Comparison of ENCODE assay signal across 8 cellular contexts in the genomic region with DNA sequence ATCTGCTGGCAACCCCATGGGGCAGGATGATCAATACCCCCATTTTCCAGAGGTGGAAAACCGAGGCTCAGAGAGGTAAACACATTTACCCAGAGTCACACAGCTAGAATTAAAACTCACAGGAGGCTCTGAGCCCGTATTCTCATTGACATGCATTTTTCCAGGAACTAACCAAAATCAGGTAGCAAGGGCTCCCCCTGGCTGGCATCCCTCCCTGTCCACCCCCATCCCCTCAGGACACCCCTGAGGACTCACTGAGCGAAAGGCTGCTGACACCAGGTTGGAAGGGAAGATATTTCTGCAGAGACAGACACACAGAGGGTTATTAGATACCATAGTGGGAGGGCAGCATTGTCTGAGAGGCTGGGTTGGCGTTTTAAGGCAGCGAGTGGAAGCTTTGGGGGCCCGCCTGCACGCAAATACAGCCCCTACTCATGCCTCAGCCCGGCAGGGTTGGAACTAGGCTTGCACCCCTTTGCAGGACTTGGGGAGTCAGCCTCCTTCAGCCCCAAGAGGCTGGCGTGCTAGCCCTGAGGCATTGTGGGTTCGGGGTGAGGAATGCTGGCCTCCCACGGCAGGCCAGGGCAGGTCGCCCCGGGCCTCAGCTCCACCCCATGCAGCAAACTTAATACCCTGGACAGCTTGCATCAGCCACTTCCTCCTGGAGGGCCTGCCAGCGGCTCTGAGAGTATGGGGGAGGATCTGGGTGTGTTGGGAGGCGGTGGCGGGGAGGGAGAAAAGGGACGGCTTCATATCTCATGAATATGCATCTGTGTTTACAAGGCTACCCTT. TPM values are rescaled to one million over a fixed set of nuclear protein-coding genes. Genes with fewer than 3 reads are reported as not detected.
A peak's percentile ranks its signal among the peaks of the same experiment; 100 is the strongest.
DNase-seq lines count a peak whose midpoint lies in the region; ATAC-seq and TF ChIP-seq lines count a peak whose summit lies in the region.

No MANE protein-coding gene starts in this region.

- H2AFZ ChIP-seq in hepatocyte, result no peak overlapping the region
- no peak overlapping the region for H2AFZ ChIP-seq in smooth muscle cell (ENCODE audit: low read depth)

- H3K4me2 ChIP-seq in hepatocyte (peak overlapping the region; percentile 87), smooth muscle cell (peak overlapping the region; percentile 85)

- H4K20me1 ChIP-seq in hepatocyte (ENCODE audit: insufficient read depth, poor library complexity, severe bottlenecking), result peaks cover 7% of the 10 kb centered on the region
- peaks cover 86% of the 10 kb centered on the region for H4K20me1 ChIP-seq in smooth muscle cell (ENCODE audit: low read depth)

- peaks cover 22% of the 10 kb centered on the region for H3F3A ChIP-seq in smooth muscle cell (ENCODE audit: low read depth)

- H3K9me3 ChIP-seq in hepatocyte (ENCODE audit: low read depth) (no peaks in the 10 kb centered on the region), smooth muscle cell (replicated peaks; ENCODE audit: low read depth) (no peaks in the 10 kb centered on the region)

- TF ChIP-seq CTCF in 22Rv1 (IDR thresholded peaks at IDR 0.05), result no peak
- TF ChIP-seq CTCF in GM12872 (IDR thresholded peaks at IDR 0.05; ENCODE audit: insufficient read depth, low read depth, low read length), result peak; percentile 42
- TF ChIP-seq CTCF in hepatocyte (IDR thresholded peaks at IDR 0.05; ENCODE audit: poor library complexity), result peak; percentile 35
- peak; percentile 31 for TF ChIP-seq CTCF in smooth muscle cell (IDR thresholded peaks at IDR 0.05; ENCODE audit: borderline replicate concordance, insufficient read depth, poor library complexity, severe bottlenecking)

- H3K36me3 Mint-ChIP-seq in IgD-negative memory B cell, result peaks cover 2% of the 10 kb centered on the region
- peaks cover 68% of the 10 kb centered on the region for H3K36me3 Mint-ChIP-seq in activated naive CD8-positive, alpha-beta T cell treated with anti-CD3 and anti-CD28 coated beads, Interleukin-2, amount 50 U/mL, for 24 hours (ENCODE audit: low read depth)

- peaks cover 25 to 34% (median 30%) of the 10 kb centered on the region in 3 donors for H3K4me1 Mint-ChIP-seq in IgD-negative memory B cell
- H3K4me1 Mint-ChIP-seq in activated naive CD8-positive, alpha-beta T cell treated with anti-CD3 and anti-CD28 coated beads, Interleukin-2, amount 50 U/mL, for 24 hours, result peaks cover 51% of the 10 kb centered on the region

- H3K79me2 ChIP-seq in hepatocyte, result peaks cover 66% of the 10 kb centered on the region
- peaks cover 82% of the 10 kb centered on the region for H3K79me2 ChIP-seq in smooth muscle cell (ENCODE audit: low read depth)

- H3K4me3 ChIP-seq in hepatocyte (no peak overlapping the region), smooth muscle cell (peak overlapping the region; percentile 72)

- H3K27ac ChIP-seq in 22Rv1 (peak overlapping the region; percentile 93), hepatocyte (peak overlapping the region; percentile 98), smooth muscle cell (ENCODE audit: low read depth) (peak overlapping the region; percentile 93)

- H3K27me3 Mint-ChIP-seq in IgD-negative memory B cell, result no peaks in the 10 kb centered on the region
- no peaks in the 10 kb centered on the region for H3K27me3 Mint-ChIP-seq in activated naive CD8-positive, alpha-beta T cell treated with anti-CD3 and anti-CD28 coated beads, Interleukin-2, amount 50 U/mL, for 24 hours

- peak overlapping the region; percentile 95 to 98 (median 96) for H3K27ac Mint-ChIP-seq in IgD-negative memory B cell
- peak overlapping the region; percentile 98 for H3K27ac Mint-ChIP-seq in activated naive CD8-positive, alpha-beta T cell treated with anti-CD3 and anti-CD28 coated beads, Interleukin-2, amount 50 U/mL, for 24 hours

- H3K36me3 ChIP-seq in hepatocyte (replicated peaks; ENCODE audit: insufficient read depth, low read depth) (no peaks in the 10 kb centered on the region), smooth muscle cell (ENCODE audit: low read depth) (no peaks in the 10 kb centered on the region)

- H3K27me3 ChIP-seq in hepatocyte (no peaks in the 10 kb centered on the region), smooth muscle cell (ENCODE audit: low read depth) (no peaks in the 10 kb centered on the region)

- H3K9me2 ChIP-seq in hepatocyte (replicated peaks; ENCODE audit: insufficient read depth), result no peaks in the 10 kb centered on the region

- in situ Hi-C loops in SK-MEL-5 (cut with HindIII; ENCODE audit: low pct_unique_long_range_greater_than_20kb, low sequenced_read_pairs), result no loop called here

- 45% methylated on average over 16 of the region's 17 CpGs for WGBS in hepatocyte (ENCODE audit: low lambda C conversion rate, missing lambda C conversion rate)
- WGBS in smooth muscle cell (ENCODE audit: low lambda C conversion rate), result 15% methylated on average over 17 of the region's 17 CpGs

- peaks cover 0 to 2% (median 0%) of the 10 kb centered on the region in 3 donors for H3K9me3 Mint-ChIP-seq in IgD-negative memory B cell
- no peaks in the 10 kb centered on the region for H3K9me3 Mint-ChIP-seq in activated naive CD8-positive, alpha-beta T cell treated with anti-CD3 and anti-CD28 coated beads, Interleukin-2, amount 50 U/mL, for 24 hours

- H3K4me3 Mint-ChIP-seq in IgD-negative memory B cell, result peak overlapping the region; percentile 91 to 99 (median 93)
- peak overlapping the region; percentile 97 for H3K4me3 Mint-ChIP-seq in activated naive CD8-positive, alpha-beta T cell treated with anti-CD3 and anti-CD28 coated beads, Interleukin-2, amount 50 U/mL, for 24 hours

- peak overlapping the region; percentile 89 for H3K9ac ChIP-seq in smooth muscle cell (ENCODE audit: low read depth)

- peaks cover 27% of the 10 kb centered on the region for H3K4me1 ChIP-seq in hepatocyte (ENCODE audit: insufficient read depth)
- peaks cover 11% of the 10 kb centered on the region for H3K4me1 ChIP-seq in smooth muscle cell (ENCODE audit: low read depth)

- peak; percentile 58 for ATAC-seq in activated naive CD8-positive, alpha-beta T cell treated with anti-CD3 and anti-CD28 coated beads, Interleukin-2, amount 50 U/mL, for 24 hours

- peak; percentile 80 for DNase-seq in SK-MEL-5 (ENCODE audit: low read depth, low spot score)
- peak; percentile 74 for DNase-seq in activated naive CD8-positive, alpha-beta T cell treated with anti-CD3 and anti-CD28 coated beads, Interleukin-2, amount 50 U/mL, for 24 hours
- peak; percentile 84 for DNase-seq in hepatocyte (ENCODE audit: low spot score)
- peak; percentile 41 for DNase-seq in smooth muscle cell (lab: John Stamatoyannopoulos, UW; ENCODE audit: unreplicated experiment)
- no peak for DNase-seq in cortex of kidney (lab: John Stamatoyannopoulos, UW)

RNA-seq across cellular contexts. Expression of gene SLC1A5, which starts 3.9 kb away (rescaled TPM):
- polyA plus RNA-seq in IgD-negative memory B cell, result 38.2 TPM
- 90.2 and 105 TPM in 2 replicates for total RNA-seq in SK-MEL-5 (2014; rRNA removed; shearing (Covaris generic))
- polyA plus RNA-seq in SK-MEL-5 (2015; cell fraction: cytosol; rRNA removed), result 221 and 258 TPM in 2 replicates
- 61.7 and 70.8 TPM in 2 replicates for polyA plus RNA-seq in SK-MEL-5 (2015; cell fraction: nucleus; rRNA removed)
- 84.6 and 87.9 TPM in 2 replicates for total RNA-seq in hepatocyte
- 171 and 176 TPM in 2 replicates for polyA plus RNA-seq in hepatocyte
- total RNA-seq in smooth muscle cell, result 101 TPM in 2 replicates
- 224 and 231 TPM in 2 replicates for polyA plus RNA-seq in smooth muscle cell

RNA-seq across cellular contexts. Expression of gene STRN4, which starts 38.2 kb away (rescaled TPM):
- 33.3 TPM for polyA plus RNA-seq in IgD-negative memory B cell
- total RNA-seq in SK-MEL-5 (2014; rRNA removed; shearing (Covaris generic)), result 52.7 and 61.9 TPM in 2 replicates
- polyA plus RNA-seq in SK-MEL-5 (2015; cell fraction: cytosol; rRNA removed), result 107 and 144 TPM in 2 replicates
- 158 and 177 TPM in 2 replicates for polyA plus RNA-seq in SK-MEL-5 (2015; cell fraction: nucleus; rRNA removed)
- 57.6 and 64.1 TPM in 2 replicates for total RNA-seq in hepatocyte
- polyA plus RNA-seq in hepatocyte, result 58.0 and 63.7 TPM in 2 replicates
- 47.1 and 55.7 TPM in 2 replicates for total RNA-seq in smooth muscle cell
- polyA plus RNA-seq in smooth muscle cell, result 69.1 and 72.1 TPM in 2 replicates

RNA-seq across cellular contexts. Expression of gene FKRP, which starts 38.6 kb away (rescaled TPM):
- polyA plus RNA-seq in IgD-negative memory B cell (5.9 TPM), hepatocyte (21.2 and 23.6 TPM in 2 replicates), smooth muscle cell (18.9 and 27.2 TPM in 2 replicates)
- total RNA-seq in SK-MEL-5 (2014; rRNA removed; shearing (Covaris generic)), result 10.3 and 11.3 TPM in 2 replicates
- polyA plus RNA-seq in SK-MEL-5 (2015; cell fraction: cytosol; rRNA removed), result 25.0 and 25.4 TPM in 2 replicates
- polyA plus RNA-seq in SK-MEL-5 (2015; cell fraction: nucleus; rRNA removed), result 63.1 and 65.4 TPM in 2 replicates
- total RNA-seq in hepatocyte (17.0 and 18.7 TPM in 2 replicates), smooth muscle cell (13.8 and 35.2 TPM in 2 replicates)
